In the genomic region with DNA sequence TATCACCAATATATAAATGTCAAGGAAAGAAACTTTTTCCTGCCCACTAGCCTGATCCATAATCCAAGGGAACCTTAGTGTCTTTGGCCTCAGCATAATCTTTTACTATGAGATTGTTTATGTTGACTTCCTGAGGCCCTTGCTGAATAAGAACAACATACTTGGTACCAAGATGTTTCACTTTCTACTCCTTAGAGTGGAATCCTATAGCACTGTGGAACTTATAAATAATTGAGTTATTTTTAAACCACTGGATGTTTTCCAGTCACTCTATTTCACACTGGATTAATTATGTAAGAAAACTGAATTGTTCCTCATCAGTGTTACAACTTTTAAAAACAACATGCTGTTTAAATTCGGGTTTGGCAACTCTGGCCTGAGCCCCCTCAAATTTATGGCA, we compare ENCODE assay signal across 1 cellular context.
TF ChIP-seq lines count a peak whose summit lies in the region.

No MANE protein-coding gene starts in this region.

TF ChIP-seq in A549, 52 proteins besides CTCF, POLR2A, EP300 and RAD21 (continued from another document):
- TF ChIP-seq, protein P1, sequence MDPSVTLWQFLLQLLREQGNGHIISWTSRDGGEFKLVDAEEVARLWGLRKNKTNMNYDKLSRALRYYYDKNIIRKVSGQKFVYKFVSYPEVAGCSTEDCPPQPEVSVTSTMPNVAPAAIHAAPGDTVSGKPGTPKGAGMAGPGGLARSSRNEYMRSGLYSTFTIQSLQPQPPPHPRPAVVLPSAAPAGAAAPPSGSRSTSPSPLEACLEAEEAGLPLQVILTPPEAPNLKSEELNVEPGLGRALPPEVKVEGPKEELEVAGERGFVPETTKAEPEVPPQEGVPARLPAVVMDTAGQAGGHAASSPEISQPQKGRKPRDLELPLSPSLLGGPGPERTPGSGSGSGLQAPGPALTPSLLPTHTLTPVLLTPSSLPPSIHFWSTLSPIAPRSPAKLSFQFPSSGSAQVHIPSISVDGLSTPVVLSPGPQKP (IDR thresholded peaks at IDR 0.05; ENCODE audit: low read depth, low read length), result no peak
- TF ChIP-seq NFE2L2 (conservative IDR thresholded peaks at IDR 0.05; ENCODE audit: low read length) (no peak), SREBF2 (IDR thresholded peaks at IDR 0.05) (no peak), HMGXB4 (CRISPR knock-in tag; IDR thresholded peaks at IDR 0.05; ENCODE audit: borderline replicate concordance) (no peak), MAZ (IDR thresholded peaks at IDR 0.05; ENCODE audit: borderline replicate concordance, low read depth, low read length) (no peak), NPAS2 (CRISPR knock-in tag; IDR thresholded peaks at IDR 0.05; ENCODE audit: borderline replicate concordance) (no peak), KDM1A (IDR thresholded peaks at IDR 0.05; ENCODE audit: low read depth) (no peak), GATA3 (IDR thresholded peaks at IDR 0.05; ENCODE audit: borderline replicate concordance) (no peak), RCOR1 (IDR thresholded peaks at IDR 0.05; ENCODE audit: low read depth, low read length) (no peak), FOSL2 (IDR thresholded peaks at IDR 0.05) (no peak), FOSL2 (CRISPR knock-in tag; IDR thresholded peaks at IDR 0.05) (no peak)
